ENCODE assay signal across 8 cellular contexts in genomic region chr12:123075591-123076171, GRCh38.
DNase-seq lines count a peak whose midpoint lies in the region; ATAC-seq and TF ChIP-seq lines count a peak whose summit lies in the region.

No MANE protein-coding gene starts in this region.

- no peaks in the 10 kb centered on the region for H3K27me3 ChIP-seq in esophagus muscularis mucosa
- no peaks in the 10 kb centered on the region for H3K27me3 ChIP-seq in smooth muscle cell (ENCODE audit: low read depth)

- no peak for TF ChIP-seq EP300 in esophagus muscularis mucosa (IDR thresholded peaks at IDR 0.05)

- ATAC-seq in GM21360 (IDR thresholded peaks at IDR 0.05; ENCODE audit: unreplicated experiment) (no peak), HG02759 (IDR thresholded peaks at IDR 0.05; ENCODE audit: unreplicated experiment) (no peak)

- peak overlapping the region; percentile 48 for H3K4me2 ChIP-seq in smooth muscle cell

- H3K4me1 ChIP-seq in esophagus muscularis mucosa (peaks cover 51 to 80% (median 67%) of the 10 kb centered on the region in 4 donors), smooth muscle cell (ENCODE audit: low read depth) (peaks cover 24% of the 10 kb centered on the region)

- H3K27ac ChIP-seq in esophagus muscularis mucosa (replicated peaks in 1 of 4) (peak overlapping the region; percentile 22 to 77 (median 60)), smooth muscle cell (ENCODE audit: low read depth) (no peak overlapping the region), coronary artery (no peak overlapping the region)

- DNase-seq in DMS153 (lab: John Stamatoyannopoulos, UW), result peak; percentile 58
- peak; percentile 74 for DNase-seq in NCI-H146 treated with DMSO at 0.1 percent for 48 hours (lab: John Stamatoyannopoulos, UW; ENCODE audit: unreplicated experiment)
- DNase-seq in activated CD8-positive, alpha-beta memory T cell treated with anti-CD3 and anti-CD28 coated beads for 24 hours, result peak; percentile 90
- DNase-seq in esophagus muscularis mucosa (ENCODE audit: extremely low spot score), result no peak
- no peak for DNase-seq in smooth muscle cell (lab: John Stamatoyannopoulos, UW; ENCODE audit: unreplicated experiment)
- no peak for DNase-seq in coronary artery (ENCODE audit: low spot score)

- TF ChIP-seq CTCF in esophagus muscularis mucosa (IDR thresholded peaks at IDR 0.05) (peak; percentile 17 to 29 (median 24)), smooth muscle cell (IDR thresholded peaks at IDR 0.05; ENCODE audit: borderline replicate concordance, insufficient read depth, poor library complexity, severe bottlenecking) (no peak), coronary artery (IDR thresholded peaks at IDR 0.05) (no peak)

- H3K4me3 ChIP-seq in esophagus muscularis mucosa (peak overlapping the region in 3 of 4 donors; percentile 3 to 10 (median 7)), smooth muscle cell (no peak overlapping the region), coronary artery (no peak overlapping the region)

- peaks cover 4% of the 10 kb centered on the region for H4K20me1 ChIP-seq in smooth muscle cell (ENCODE audit: low read depth)

- TF ChIP-seq POLR2A in esophagus muscularis mucosa (IDR thresholded peaks at IDR 0.05; ENCODE audit: low read depth), result no peak

- no peak overlapping the region for H2AFZ ChIP-seq in smooth muscle cell (ENCODE audit: low read depth)

- no peaks in the 10 kb centered on the region for H3K9me3 ChIP-seq in esophagus muscularis mucosa
- H3K9me3 ChIP-seq in smooth muscle cell (replicated peaks; ENCODE audit: low read depth), result no peaks in the 10 kb centered on the region

- 52% methylated on average over 17 of the region's 17 CpGs for WGBS in esophagus muscularis mucosa
- 30% methylated on average over 17 of the region's 17 CpGs for WGBS in smooth muscle cell (ENCODE audit: low lambda C conversion rate)

- H3K36me3 ChIP-seq in esophagus muscularis mucosa (no peaks in the 10 kb centered on the region), smooth muscle cell (ENCODE audit: low read depth) (no peaks in the 10 kb centered on the region)

- intact Hi-C loops in esophagus muscularis mucosa (cut with DNase I), result no loop called here

- H3F3A ChIP-seq in smooth muscle cell (ENCODE audit: low read depth), result no peaks in the 10 kb centered on the region

- no peak overlapping the region for H3K9ac ChIP-seq in smooth muscle cell (ENCODE audit: low read depth)

- no peaks in the 10 kb centered on the region for H3K79me2 ChIP-seq in smooth muscle cell (ENCODE audit: low read depth)

Comparison
In these comparisons a context has a peak if more than half of its experiments do, and no peak if none do; other contexts are left out.
1. DNase-seq: peak in DMS153 (single experiment), NCI-H146 treated with DMSO at 0.1 percent for 48 hours (single experiment) and activated CD8-positive, alpha-beta memory T cell treated with anti-CD3 and anti-CD28 coated beads for 24 hours (single experiment); none in esophagus muscularis mucosa (single experiment), smooth muscle cell (single experiment) and coronary artery (single experiment).
2. H3K27ac ChIP-seq: peak in esophagus muscularis mucosa (4 of 4); none in smooth muscle cell (single experiment) and coronary artery (0 of 2).
3. H3K4me3 ChIP-seq: peak in esophagus muscularis mucosa (3 of 4); none in smooth muscle cell (single experiment) and coronary artery (single experiment).
4. CTCF ChIP-seq: peak in esophagus muscularis mucosa (3 of 3); none in smooth muscle cell (single experiment) and coronary artery (single experiment).